In the genomic region with DNA sequence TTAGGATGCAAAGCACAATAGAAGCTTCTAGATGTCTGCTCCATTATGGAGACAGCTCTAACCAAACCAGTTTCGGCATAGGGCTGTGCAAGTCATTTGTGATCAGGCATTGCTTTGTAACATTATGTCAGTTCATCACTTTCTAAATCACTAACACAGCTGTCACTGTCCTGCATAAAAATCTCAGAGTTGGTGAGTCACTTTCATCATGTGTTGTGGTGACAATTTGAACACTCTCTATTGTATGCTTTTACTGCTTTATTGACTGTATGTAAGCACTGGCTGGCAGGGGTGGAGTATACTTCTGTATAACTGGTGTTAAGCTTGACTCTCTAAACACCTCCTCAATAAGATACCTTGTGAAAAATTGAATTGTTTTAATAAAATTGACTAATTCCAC, we compare ENCODE assay signal across 20 cellular contexts.
A peak's percentile ranks its signal among the peaks of the same experiment; 100 is the strongest.
DNase-seq lines count a peak whose midpoint lies in the region; ATAC-seq, FAIRE-seq and TF ChIP-seq lines count a peak whose summit lies in the region.
"Had no signal": no experiment of that assay in that cellular context is flagged by ENCODE, and none has a peak within 500 bp of the region (broad histone marks: within the 10 kb centered on the region; RNA-seq: fewer than 3 reads in every experiment).

No MANE protein-coding gene starts in this region.

- intact Hi-C loops in kidney (cut with DNase I): no loop called here

- TF ChIP-seq CTCF in kidney (IDR thresholded peaks at IDR 0.05; ENCODE audit: borderline replicate concordance, extremely low read depth, insufficient read depth): no peak

- no peak overlapping the region for H3K27ac ChIP-seq in kidney (ENCODE audit: low read depth in 2 of 2, low read length in 2 of 2)
- H3K27ac ChIP-seq: HL-60, KMS-11, left lung, ovary had no signal

- H3K9me3 ChIP-seq in kidney (ENCODE audit: control insufficient read depth in 1 of 2, low read length in 2 of 2): no peaks in the 10 kb centered on the region
- H3K9me3 ChIP-seq: ovary had no signal

- FAIRE-seq in GM12891 (lab: Jason Lieb, UNC) (peak; percentile 26), kidney (lab: Jason Lieb, UNC) (no peak)
- FAIRE-seq: endometrium had no signal

- ATAC-seq in GM18868 (IDR thresholded peaks at IDR 0.05; ENCODE audit: unreplicated experiment) (peak; percentile 91), HG02852 (IDR thresholded peaks at IDR 0.05; ENCODE audit: unreplicated experiment) (peak; percentile 76)
- ATAC-seq: left lung, WTC11 had no signal

- no peak overlapping the region for H3K9ac ChIP-seq in kidney (ENCODE audit: low read length in 2 of 2)
- H3K9ac ChIP-seq: KMS-11 had no signal

- no peaks in the 10 kb centered on the region for H3K36me3 ChIP-seq in kidney (ENCODE audit: control insufficient read depth in 1 of 2, insufficient read depth in 2 of 2, low read length in 2 of 2)
- H3K36me3 ChIP-seq: left lung, ovary had no signal

- no peaks in the 10 kb centered on the region for H3K4me1 ChIP-seq in kidney (ENCODE audit: control insufficient read depth in 1 of 2, insufficient read depth in 1 of 2, low read depth in 1 of 2, low read length in 2 of 2)
- H3K4me1 ChIP-seq: left lung had no signal

- no peak for TF ChIP-seq POLR2A in GM12891 (IDR thresholded peaks at IDR 0.05; ENCODE audit: low read depth, low read length)

- no peak overlapping the region for H3K4me3 ChIP-seq in kidney (ENCODE audit: low read length in 2 of 2)
- H3K4me3 ChIP-seq: left lung, ovary had no signal

- DNase-seq in GM12891 (ENCODE audit: insufficient read length, low spot score) (no peak), RKO (ENCODE audit: low spot score) (peak; percentile 11), nucleus accumbens (lab: John Stamatoyannopoulos, UW) (no peak), kidney (no peak), Kasumi-1 (lab: John Stamatoyannopoulos, UW) (no peak)
- no peak for DNase-seq in stimulated activated CD4-positive, alpha-beta T cell treated with anti-CD3 and anti-CD28 coated beads, Interleukin-15, amount 100 ng/mL, for 24 hours
- DNase-seq: activated effector memory CD4-positive, alpha-beta T cell treated with anti-CD3 and anti-CD28 coated beads, Interleukin-2, amount 50 U/mL, for 16 hours; AML-193; aorta; H9; hypothalamus; left lung; NCI-H2171 treated with DMSO at 0.1 percent for 48 hours; ovary had no signal

TF ChIP-seq in GM12891, 5 proteins besides CTCF, POLR2A, EP300 and RAD21:
- TF ChIP-seq POLR2AphosphoS5 (IDR thresholded peaks at IDR 0.05; ENCODE audit: low read depth, low read length): no peak
- no peak for TF ChIP-seq PAX5 (IDR thresholded peaks at IDR 0.05; ENCODE audit: insufficient read depth, low read length, severe bottlenecking)
- TF ChIP-seq TAF1 (IDR thresholded peaks at IDR 0.05; ENCODE audit: low read depth, low read length): no peak
- no peak for TF ChIP-seq POU2F2 (IDR thresholded peaks at IDR 0.05; ENCODE audit: low read depth, low read length)
- TF ChIP-seq SPI1 (IDR thresholded peaks at IDR 0.05; ENCODE audit: low read depth, low read length): no peak
